In genomic region chr1:16514107-16515055, GRCh38 we compare ENCODE assay signal across 8 cellular contexts. TPM values are rescaled to one million over a fixed set of nuclear protein-coding genes. Genes with fewer than 3 reads are reported as not detected.
DNase-seq lines count a peak whose midpoint lies in the region; ATAC-seq, FAIRE-seq and TF ChIP-seq lines count a peak whose summit lies in the region.
"Not testable (repeated sequence)": the region's sequence is repeated elsewhere in the genome, so short reads cannot be mapped to it uniquely, and the experiment has no call there.

Gene RNU1-1, minus strand, starts transcription at chr1:16514285.

- H3K9me2 ChIP-seq in MM.1S (replicated peaks; ENCODE audit: insufficient read depth, low read length), result not testable (repeated sequence)

- not testable (repeated sequence) for H3K27ac Mint-ChIP-seq in activated CD8-positive, alpha-beta memory T cell treated with anti-CD3 and anti-CD28 coated beads, Interleukin-2, amount 10 ng/mL, durations not matched to agents 7 days and 5 days; immature natural killer cell

- not testable (repeated sequence) for H3K36me3 ChIP-seq in MM.1S (replicated peaks; ENCODE audit: insufficient read depth, low read length)

- H3K4me1 Mint-ChIP-seq in activated CD8-positive, alpha-beta memory T cell treated with anti-CD3 and anti-CD28 coated beads, Interleukin-2, amount 10 ng/mL, durations not matched to agents 7 days and 5 days; immature natural killer cell: not testable (repeated sequence)

- CTCF ChIA-PET in activated CD8-positive, alpha-beta memory T cell treated with anti-CD3 and anti-CD28 coated beads, Interleukin-2, amount 10 ng/mL, durations not matched to agents 7 days and 5 days (lab: Charles Lee), result not testable (repeated sequence)

- not testable (repeated sequence) for H3K9me3 Mint-ChIP-seq in activated CD8-positive, alpha-beta memory T cell treated with anti-CD3 and anti-CD28 coated beads, Interleukin-2, amount 10 ng/mL, durations not matched to agents 7 days and 5 days (ENCODE audit: low read depth); immature natural killer cell

- not testable (repeated sequence) for H3K79me2 ChIP-seq in MM.1S (ENCODE audit: low read length)

- not testable (repeated sequence) for H3K4me1 ChIP-seq in MM.1S (ENCODE audit: low read length)

- H3K27ac ChIP-seq in MM.1S (ENCODE audit: low read length), result peak within 1 kb of the TSS; percentile 66; the same call in 1 of the 2 replicates
- H3K27ac ChIP-seq in coronary artery, result peak within 1 kb of the TSS in 1 of 2 donors; percentile 89
- peak within 1 kb of the TSS; percentile 80 for H3K27ac ChIP-seq in substantia nigra (ENCODE audit: low read depth, low read length, poor library complexity, severe bottlenecking)

- not testable (repeated sequence) for H3K4me3 Mint-ChIP-seq in activated CD8-positive, alpha-beta memory T cell treated with anti-CD3 and anti-CD28 coated beads, Interleukin-2, amount 10 ng/mL, durations not matched to agents 7 days and 5 days; immature natural killer cell

- H2AFZ ChIP-seq in MM.1S (ENCODE audit: low read length), result 0 out of 2 replicates have a peak within 1 kb of the TSS, but pooled peaks have one; percentile 51

- H3K27me3 Mint-ChIP-seq in activated CD8-positive, alpha-beta memory T cell treated with anti-CD3 and anti-CD28 coated beads, Interleukin-2, amount 10 ng/mL, durations not matched to agents 7 days and 5 days, result peaks cover 26% of the 10 kb centered on the region
- H3K27me3 Mint-ChIP-seq in immature natural killer cell (ENCODE audit: low read depth in 3 of 3), result not testable (repeated sequence)

- DNase-seq in Daoy (ENCODE audit: low read depth) (peak; percentile 82), MM.1S (peak; percentile 70), RCC 7860 (ENCODE audit: low spot score) (peak; percentile 68), coronary artery (ENCODE audit: low spot score) (peak; percentile 91), immature natural killer cell (peak; percentile 89 to 93 (median 93)), pulmonary artery endothelial cell (ENCODE audit: low read depth, low spot score) (peak; percentile 54), substantia nigra (lab: John Stamatoyannopoulos, UW) (peak in 35 of 49 donors; percentile 42 to 96 (median 84))
- peak; percentile 92 for DNase-seq in activated CD8-positive, alpha-beta memory T cell treated with anti-CD3 and anti-CD28 coated beads, Interleukin-2, amount 10 ng/mL, durations not matched to agents 7 days and 5 days

- not testable (repeated sequence) for H3K9me3 ChIP-seq in MM.1S (replicated peaks; ENCODE audit: insufficient read depth, low read length)

- ATAC-seq in activated CD8-positive, alpha-beta memory T cell treated with anti-CD3 and anti-CD28 coated beads, Interleukin-2, amount 10 ng/mL, durations not matched to agents 7 days and 5 days, result peak; percentile 54

- not testable (repeated sequence) for H3K36me3 Mint-ChIP-seq in activated CD8-positive, alpha-beta memory T cell treated with anti-CD3 and anti-CD28 coated beads, Interleukin-2, amount 10 ng/mL, durations not matched to agents 7 days and 5 days; immature natural killer cell

- H3K4me3 ChIP-seq in MM.1S (ENCODE audit: low read length) (peak within 1 kb of the TSS; percentile 49; the same call in 1 of the 2 replicates), coronary artery (peak within 1 kb of the TSS; percentile 65)

- H3K4me2 ChIP-seq in MM.1S (ENCODE audit: low read depth, low read length), result peak within 1 kb of the TSS; percentile 62; the same call in 1 of the 2 replicates

- peak within 1 kb of the TSS; percentile 72 for H3K9ac ChIP-seq in MM.1S (ENCODE audit: low read length)

- not testable (repeated sequence) for H3F3A ChIP-seq in MM.1S (ENCODE audit: insufficient read depth, low read length)

- not testable (repeated sequence) for H4K20me1 ChIP-seq in MM.1S (ENCODE audit: insufficient read depth, low read length)

- FAIRE-seq in RCC 7860 (lab: Jason Lieb, UNC), result peak; percentile 91

- TF ChIP-seq CTCF in MM.1S (IDR thresholded peaks at IDR 0.05; ENCODE audit: low read length); coronary artery (IDR thresholded peaks at IDR 0.05): not testable (repeated sequence)

- peaks cover 16% of the 10 kb centered on the region for H3K27me3 ChIP-seq in MM.1S (replicated peaks; ENCODE audit: insufficient read depth, low read length)

RNA-seq across cellular contexts. Expression of gene RNU1-1, which starts in this region (rescaled TPM):
- total RNA-seq in Daoy (2014; rRNA removed; shearing (Covaris generic)), result 306 and 832 TPM in 2 replicates
- 1,000 to 10,000 TPM in 1 of 2 experiments, 100 to 1,000 TPM in 1; 922 to 3,744 TPM for total RNA-seq in activated CD8-positive, alpha-beta memory T cell treated with anti-CD3 and anti-CD28 coated beads, Interleukin-2, amount 10 ng/mL, durations not matched to agents 7 days and 5 days
- 10 to 100 TPM in 1 of 3 donors, not detected in 2; 28.1 TPM for polyA plus RNA-seq in immature natural killer cell
- under 0.01 TPM in 2 replicates for total RNA-seq in pulmonary artery endothelial cell

Comparison
In these comparisons a context has a peak if more than half of its experiments do, and no peak if none do; other contexts are left out.
1. RNA of gene RNU1-1 (total RNA-seq): 922 to 3,744 TPM in activated CD8-positive, alpha-beta memory T cell treated with anti-CD3 and anti-CD28 coated beads, Interleukin-2, amount 10 ng/mL, durations not matched to agents 7 days and 5 days and 306 to 832 TPM in Daoy; under 0.01 TPM in pulmonary artery endothelial cell; every median in the first group is over 100 times any median in the second.
2. Peak in DNase-seq in pulmonary artery endothelial cell; RNA of the gene not detected or under 1 TPM.
3. Peak in every context shown above with its lines, with median percentiles within 50 percentile points of each other: DNase-seq.